23 cellular contexts compared by ENCODE assay signal in genomic region chr6:21451546-21452013, GRCh38.
DNase-seq lines count a peak whose midpoint lies in the region; ATAC-seq, FAIRE-seq and TF ChIP-seq lines count a peak whose summit lies in the region.
"Had no signal": no experiment of that assay in that cellular context is flagged by ENCODE, and none has a peak within 500 bp of the region (broad histone marks: within the 10 kb centered on the region; RNA-seq: fewer than 3 reads in every experiment).

No MANE protein-coding gene starts in this region.

- in situ Hi-C loops in Caki2 (cut with HindIII; ENCODE audit: low pct_unique_long_range_greater_than_20kb, low sequenced_read_pairs), result no loop called here

- intact Hi-C loops in CD14-positive monocyte (cut with micrococcal nuclease), result no loop called here

- H3K4me1 ChIP-seq in HEK293 (ENCODE audit: control insufficient read depth, insufficient read depth, low read length) (no peaks in the 10 kb centered on the region), keratinocyte (ENCODE audit: control insufficient read depth, extremely low read depth, insufficient read depth, low read length) (no peaks in the 10 kb centered on the region)

- TF ChIP-seq CTCF in HEK293 (tag by site-specific recombination; IDR thresholded peaks at IDR 0.05) (no peak), keratinocyte (optimal IDR thresholded peaks at IDR 0.05 in 1 of 3, IDR thresholded peaks at IDR 0.05 in 1 of 3, conservative IDR thresholded peaks at IDR 0.05 in 1 of 3; ENCODE audit: extremely low read depth in 1 of 3, insufficient read depth in 2 of 3, low read length in 3 of 3) (no peak), CD14-positive monocyte (IDR thresholded peaks at IDR 0.05) (no peak)

- H3K4me3 ChIP-seq in HEK293 (ENCODE audit: low read depth, low read length) (no peak overlapping the region), keratinocyte (ENCODE audit: control insufficient read depth in 2 of 3, extremely low read depth in 1 of 3, insufficient read depth in 2 of 3, low read depth in 1 of 3, low read length in 3 of 3) (no peak overlapping the region)
- H3K4me3 ChIP-seq: SK-N-MC had no signal

- H3K4me3 Mint-ChIP-seq in CD14-positive monocyte, result no peak overlapping the region
- H3K4me3 Mint-ChIP-seq: CD4-positive, CD25-positive, alpha-beta regulatory T cell; T-cell had no signal

- H3K27ac ChIP-seq in HEK293 (ENCODE audit: extremely low read depth, low read depth, low read length), result no peak overlapping the region
- no peak overlapping the region for H3K27ac ChIP-seq in keratinocyte (ENCODE audit: control insufficient read depth, insufficient read depth, low read length)
- H3K27ac ChIP-seq: SK-N-MC had no signal

- ATAC-seq in HG03378 (IDR thresholded peaks at IDR 0.05; ENCODE audit: unreplicated experiment) (no peak), HG03025 (IDR thresholded peaks at IDR 0.05; ENCODE audit: low FRiP score, unreplicated experiment) (no peak)
- no peak for ATAC-seq in activated naive CD4-positive, alpha-beta T cell treated with anti-CD3 and anti-CD28 coated beads, Interleukin-2, amount 50 U/mL, for 72 hours
- ATAC-seq: Panc1, Right ventricle myocardium inferior, T-cell had no signal

- peaks cover 2 to 5% (median 3%) of the 10 kb centered on the region in 3 donors for H3K27me3 Mint-ChIP-seq in CD14-positive monocyte (ENCODE audit: low read depth in 3 of 3)

- no peaks in the 10 kb centered on the region for H3K27me3 ChIP-seq in keratinocyte (ENCODE audit: control insufficient read depth, extremely low read depth, insufficient read depth, low read length)

- no peaks in the 10 kb centered on the region for H3K36me3 ChIP-seq in HEK293 (ENCODE audit: control insufficient read depth in 2 of 2, insufficient read depth in 1 of 2, low read length in 2 of 2)
- no peaks in the 10 kb centered on the region for H3K36me3 ChIP-seq in keratinocyte (ENCODE audit: control insufficient read depth in 2 of 2, extremely low read depth in 1 of 2, insufficient read depth in 2 of 2, low read length in 2 of 2)

- H3K36me3 Mint-ChIP-seq in CD14-positive monocyte, result no peaks in the 10 kb centered on the region
- H3K36me3 Mint-ChIP-seq in activated naive CD4-positive, alpha-beta T cell treated with anti-CD3 and anti-CD28 coated beads, Interleukin-2, amount 50 U/mL, for 72 hours, result no peaks in the 10 kb centered on the region
- H3K36me3 Mint-ChIP-seq: CD4-positive, CD25-positive, alpha-beta regulatory T cell; T-cell had no signal

- H2AFZ ChIP-seq in keratinocyte (ENCODE audit: control insufficient read depth, low read length), result peak overlapping the region; percentile 20

- H3K4me2 ChIP-seq in keratinocyte (ENCODE audit: control insufficient read depth, extremely low read depth, insufficient read depth, low read depth, low read length), result no peak overlapping the region

- H4K20me1 ChIP-seq in keratinocyte (ENCODE audit: control insufficient read depth, extremely low read depth, insufficient read depth, low read length), result no peaks in the 10 kb centered on the region

- H3K9me3 ChIP-seq in HEK293 (ENCODE audit: control insufficient read depth, insufficient read depth, low read depth, low read length) (no peaks in the 10 kb centered on the region), keratinocyte (ENCODE audit: control insufficient read depth, low read depth, low read length) (no peaks in the 10 kb centered on the region)
- H3K9me3 ChIP-seq: Caco-2 had no signal

- H3K27ac Mint-ChIP-seq in CD14-positive monocyte, result no peak overlapping the region
- H3K27ac Mint-ChIP-seq in activated naive CD4-positive, alpha-beta T cell treated with anti-CD3 and anti-CD28 coated beads, Interleukin-2, amount 50 U/mL, for 72 hours, result no peak overlapping the region
- H3K27ac Mint-ChIP-seq: CD4-positive, CD25-positive, alpha-beta regulatory T cell; T-cell had no signal

- POLR2A ChIA-PET in HEK293 (lab: Yijun Ruan, JAX), result no interaction called here

- no peak for FAIRE-seq in keratinocyte (lab: Jason Lieb, UNC)
- FAIRE-seq: G401.6 had no signal

- dilution Hi-C loops in keratinocyte (cut with MboI; ENCODE audit: extremely low pct_ligation_motif_present, low sequenced_read_pairs), result no loop called here

- no peak overlapping the region for H3K9ac ChIP-seq in keratinocyte (ENCODE audit: control insufficient read depth, extremely low read depth, insufficient read depth, low read length)

- peaks cover 0 to 3% (median 0%) of the 10 kb centered on the region in 7 donors for H3K9me3 Mint-ChIP-seq in CD14-positive monocyte
- no peaks in the 10 kb centered on the region for H3K9me3 Mint-ChIP-seq in activated naive CD4-positive, alpha-beta T cell treated with anti-CD3 and anti-CD28 coated beads, Interleukin-2, amount 50 U/mL, for 72 hours
- H3K9me3 Mint-ChIP-seq: CD4-positive, CD25-positive, alpha-beta regulatory T cell; T-cell had no signal

- DNase-seq in Caki2 (ENCODE audit: low read depth) (peak; percentile 33), NCI-H69 (lab: John Stamatoyannopoulos, UW) (peak; percentile 94), keratinocyte (ENCODE audit: low read depth, low spot score) (no peak), CD14-positive monocyte (ENCODE audit: low spot score) (no peak)
- DNase-seq in activated naive CD4-positive, alpha-beta T cell treated with anti-CD3 and anti-CD28 coated beads, Interleukin-2, amount 50 U/mL, for 72 hours (ENCODE audit: low spot score in 2 of 2), result no peak
- DNase-seq: ACHN; AML-193; Caco-2; CD4-positive, CD25-positive, alpha-beta regulatory T cell; DND-41; GOT3; NCI-H1417 treated with DMSO at 0.1 percent for 48 hours; NCI-H226; NCI-H524 treated with DMSO at 0.1 percent for 48 hours; T-cell; T1000 had no signal

- H3K79me2 ChIP-seq in keratinocyte (ENCODE audit: control insufficient read depth, insufficient read depth, low read length), result no peaks in the 10 kb centered on the region

- H3K4me1 Mint-ChIP-seq in CD14-positive monocyte, result no peaks in the 10 kb centered on the region
- H3K4me1 Mint-ChIP-seq: CD4-positive, CD25-positive, alpha-beta regulatory T cell; T-cell had no signal

- no peaks in the 10 kb centered on the region for H3K9me1 ChIP-seq in keratinocyte (ENCODE audit: control insufficient read depth, extremely low read depth, insufficient read depth, low read length)

- CTCF ChIA-PET in HEK293 (lab: Yijun Ruan, JAX), result interaction anchor here (0.6 kb wide), 1 partner anchor 415 kb away, joined by 4 read pairs; no protein-coding TSS in a partner anchor

TF ChIP-seq in HEK293, 187 proteins besides CTCF, POLR2A, EP300 and RAD21:
- TF ChIP-seq SP7 (tag by site-specific recombination; IDR thresholded peaks at IDR 0.05), result peak; percentile 63; the same call in 1 of the 2 replicates
- TF ChIP-seq, protein P1, sequence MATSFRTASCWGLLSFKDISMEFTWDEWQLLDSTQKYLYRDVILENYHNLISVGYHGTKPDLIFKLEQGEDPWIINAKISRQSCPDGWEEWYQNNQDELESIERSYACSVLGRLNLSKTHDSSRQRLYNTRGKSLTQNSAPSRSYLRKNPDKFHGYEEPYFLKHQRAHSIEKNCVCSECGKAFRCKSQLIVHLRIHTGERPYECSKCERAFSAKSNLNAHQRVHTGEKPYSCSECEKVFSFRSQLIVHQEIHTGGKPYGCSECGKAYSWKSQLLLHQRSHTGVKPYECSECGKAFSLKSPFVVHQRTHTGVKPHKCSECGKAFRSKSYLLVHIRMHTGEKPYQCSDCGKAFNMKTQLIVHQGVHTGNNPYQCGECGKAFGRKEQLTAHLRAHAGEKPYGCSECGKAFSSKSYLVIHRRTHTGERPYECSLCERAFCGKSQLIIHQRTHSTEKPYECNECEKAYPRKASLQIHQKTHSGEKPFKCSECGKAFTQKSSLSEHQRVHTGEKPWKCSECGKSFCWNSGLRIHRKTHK (tag by site-specific recombination; IDR thresholded peaks at IDR 0.05), result no peak

Comparison
In these comparisons a context has a peak if more than half of its experiments do, and no peak if none do; other contexts are left out.
1. DNase-seq: peak in Caki2 (single experiment) and NCI-H69 (single experiment); none in keratinocyte (single experiment), CD14-positive monocyte (single experiment) and activated naive CD4-positive, alpha-beta T cell treated with anti-CD3 and anti-CD28 coated beads, Interleukin-2, amount 50 U/mL, for 72 hours (0 of 2).